Comparison of ENCODE assay signal across 8 cellular contexts in the genomic region with DNA sequence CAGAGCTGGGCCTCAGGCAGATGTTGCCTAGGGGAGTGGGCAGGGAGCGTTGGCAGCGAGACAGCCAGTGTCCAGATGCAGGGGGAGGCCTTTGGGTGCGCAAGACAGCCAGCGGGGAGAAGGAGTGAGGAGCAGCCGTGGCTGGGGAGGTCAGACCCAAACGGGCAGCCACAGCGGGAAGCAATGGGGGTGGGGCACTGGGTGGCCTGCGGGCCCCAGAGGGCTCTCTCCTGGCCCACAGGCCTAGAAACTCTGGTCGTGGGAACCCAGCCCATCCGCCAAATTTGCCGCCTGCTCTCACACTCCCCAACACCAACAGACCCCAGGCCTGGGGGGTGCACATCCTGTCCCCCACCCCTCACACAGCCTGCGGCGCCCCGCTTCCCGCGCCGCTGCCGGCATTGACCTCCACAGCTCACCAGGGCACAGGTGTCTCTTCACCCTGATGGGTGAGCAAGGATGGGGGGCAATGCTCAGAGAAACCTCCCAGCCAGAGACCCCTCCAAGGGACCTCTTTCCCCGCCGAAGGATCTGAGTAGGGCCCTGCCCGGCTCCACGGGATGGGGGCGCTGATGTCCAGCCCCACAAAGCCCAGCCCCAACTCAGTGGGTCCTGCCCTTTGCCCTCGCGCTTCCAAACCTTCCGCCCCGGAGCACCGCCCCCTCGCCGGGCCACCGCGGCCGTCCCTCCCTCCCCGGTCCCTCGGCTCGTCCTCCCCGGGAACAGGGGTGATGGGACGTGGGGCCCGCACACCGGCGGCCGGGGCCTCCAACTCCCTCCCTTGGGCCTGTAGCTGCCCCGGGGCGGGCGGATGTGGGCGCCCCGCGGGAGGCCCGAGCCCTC. TPM values are rescaled to one million over a fixed set of nuclear protein-coding genes. Genes with fewer than 3 reads are reported as not detected.
A peak's percentile ranks its signal among the peaks of the same experiment; 100 is the strongest.
DNase-seq lines count a peak whose midpoint lies in the region; ATAC-seq, FAIRE-seq and TF ChIP-seq lines count a peak whose summit lies in the region.

No MANE protein-coding gene starts in this region.

- TF ChIP-seq CTCF in GM12874 (IDR thresholded peaks at IDR 0.05; ENCODE audit: insufficient read depth, low read depth, low read length) (0 out of 2 replicates have a peak, but pooled peaks have one; percentile 11), brain (conservative IDR thresholded peaks at IDR 0.05) (peak; percentile 20 to 36)

- ATAC-seq in HG02870 (IDR thresholded peaks at IDR 0.05; ENCODE audit: unreplicated experiment): peak; percentile 33

- no peak for FAIRE-seq in RCC 7860 (lab: Jason Lieb, UNC)

- H3K9me3 ChIP-seq in SJCRH30 (replicated peaks): no peaks in the 10 kb centered on the region

- peaks cover 65% of the 10 kb centered on the region for H3K4me1 Mint-ChIP-seq in brain

- H3K27ac Mint-ChIP-seq in brain: peak overlapping the region; percentile 86 to 98 (median 91)

- DNase-seq in SJCRH30: peak; percentile 61 to 64
- DNase-seq in iPS-NIHi11 (ENCODE audit: low spot score): peak; percentile 75
- no peak for DNase-seq in DMS114 treated with DMSO at 0.1 percent for 48 hours (lab: John Stamatoyannopoulos, UW; ENCODE audit: unreplicated experiment)
- no peak for DNase-seq in RCC 7860 (ENCODE audit: low spot score)

- H3K36me3 Mint-ChIP-seq in brain: no peaks in the 10 kb centered on the region

- H3K27me3 ChIP-seq in SJCRH30: no peaks in the 10 kb centered on the region

- H3K9me3 Mint-ChIP-seq in brain: no peaks in the 10 kb centered on the region

- H3K27me3 Mint-ChIP-seq in brain: peaks cover 3% of the 10 kb centered on the region

- H3K4me1 ChIP-seq in SJCRH30: peaks cover 39% of the 10 kb centered on the region

- H3K36me3 ChIP-seq in SJCRH30: no peaks in the 10 kb centered on the region

- peak overlapping the region; percentile 81 to 91 (median 85) for H3K4me3 Mint-ChIP-seq in brain

- H3K4me3 ChIP-seq in SJCRH30 (peak overlapping the region; percentile 81), skin epidermis (peak overlapping the region; percentile 60 to 80 (median 71))

- H3K27ac ChIP-seq in SJCRH30 (peak overlapping the region; percentile 64; the same call in 1 of the 2 replicates), skin epidermis (peak overlapping the region; percentile 88 to 99 (median 97))

RNA-seq across cellular contexts. Expression of a gene that starts 0.8 kb away (rescaled TPM):
- total RNA-seq in SJCRH30 (2014; rRNA removed; shearing (Covaris generic)): 34.9 and 37.1 TPM in 2 replicates
- polyA plus RNA-seq in brain (ENCODE audit: insufficient read depth, low read depth, low replicate concordance): 8.2 TPM

RNA-seq across cellular contexts. Expression of a gene that starts 45.9 kb away (rescaled TPM):
- total RNA-seq in SJCRH30 (2014; rRNA removed; shearing (Covaris generic)): 1.1 and 1.4 TPM in 2 replicates
- 77.4 TPM for polyA plus RNA-seq in brain (ENCODE audit: insufficient read depth, low read depth, low replicate concordance)

Comparison
In these comparisons a context has a peak if more than half of its experiments do, and no peak if none do; other contexts are left out.
1. DNase-seq: peak in SJCRH30 (2 of 2) and iPS-NIHi11 (single experiment); none in DMS114 treated with DMSO at 0.1 percent for 48 hours (single experiment) and RCC 7860 (single experiment).